ENCODE assay signal across 9 cellular contexts in the genomic region with DNA sequence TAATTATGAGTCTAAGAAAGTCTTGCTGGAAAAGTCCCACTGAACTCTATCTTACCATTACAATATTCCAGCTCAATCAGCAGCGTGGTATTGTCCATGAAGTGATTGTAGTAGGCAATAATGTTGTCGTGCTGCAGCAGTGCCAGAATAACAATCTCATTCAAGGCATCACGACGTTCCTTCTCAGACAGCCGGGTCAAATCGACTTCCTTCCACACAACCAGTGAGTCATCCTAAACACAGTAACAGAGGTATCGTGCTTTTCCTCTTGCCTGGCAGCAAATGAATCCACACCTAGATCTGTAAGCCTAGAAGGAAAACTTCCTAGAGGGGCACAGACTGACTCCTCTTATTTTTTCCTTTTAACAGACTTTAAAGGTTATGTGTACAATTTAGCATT. TPM values are rescaled to one million over a fixed set of nuclear protein-coding genes. Genes with fewer than 3 reads are reported as not detected.
DNase-seq lines count a peak whose midpoint lies in the region; ATAC-seq and TF ChIP-seq lines count a peak whose summit lies in the region.
"Had no signal": no experiment of that assay in that cellular context is flagged by ENCODE, and none has a peak within 500 bp of the region (broad histone marks: within the 10 kb centered on the region; RNA-seq: fewer than 3 reads in every experiment).

No MANE protein-coding gene starts in this region.

- no peaks in the 10 kb centered on the region for H3K9me3 Mint-ChIP-seq in activated CD8-positive, alpha-beta T cell treated with anti-CD3 and anti-CD28 coated beads for 36 hours
- H3K9me3 Mint-ChIP-seq in immature natural killer cell, result no peaks in the 10 kb centered on the region

- intact Hi-C loops in activated CD8-positive, alpha-beta T cell treated with anti-CD3 and anti-CD28 coated beads for 36 hours (cut with micrococcal nuclease), result no loop called here

- no peak for ATAC-seq in activated CD8-positive, alpha-beta T cell treated with anti-CD3 and anti-CD28 coated beads for 36 hours
- no peak for ATAC-seq in HG02642 (IDR thresholded peaks at IDR 0.05; ENCODE audit: poor library complexity, unreplicated experiment)

- no peak overlapping the region for H3K27ac ChIP-seq in substantia nigra (ENCODE audit: low read depth, low read length, poor library complexity, severe bottlenecking)
- H3K27ac ChIP-seq: VCaP had no signal

- TF ChIP-seq CTCF in activated CD8-positive, alpha-beta T cell treated with anti-CD3 and anti-CD28 coated beads for 36 hours (IDR thresholded peaks at IDR 0.05), result no peak

- CTCF ChIA-PET in activated CD8-positive, alpha-beta T cell treated with anti-CD3 and anti-CD28 coated beads for 36 hours (lab: Charles Lee), result interaction anchor here (0.7 to 4.4 kb wide), 3 partner anchors 14 to 180 kb away, joined by 3 to 29 read pairs (median 8); no protein-coding TSS in a partner anchor

- H3K4me1 Mint-ChIP-seq in activated CD8-positive, alpha-beta T cell treated with anti-CD3 and anti-CD28 coated beads for 36 hours (ENCODE audit: low read depth), result peaks cover 45% of the 10 kb centered on the region
- H3K4me1 Mint-ChIP-seq in immature natural killer cell, result peaks cover 38 to 51% of the 10 kb centered on the region in 2 donors

- H3K4me3 Mint-ChIP-seq in activated CD8-positive, alpha-beta T cell treated with anti-CD3 and anti-CD28 coated beads for 36 hours, result peak overlapping the region; percentile 18
- no peak overlapping the region for H3K4me3 Mint-ChIP-seq in immature natural killer cell

- DNase-seq in stimulated activated CD4-positive, alpha-beta T cell treated with anti-CD3 and anti-CD28 coated beads, Interleukin-12 subunit alpha, Interleukin-12 subunit beta, amount 100 ng/mL, for 4 hours, result peak; percentile 7
- no peak for DNase-seq in stimulated activated CD4-positive, alpha-beta T cell treated with anti-CD3 and anti-CD28 coated beads, Interleukin-1b, Interleukin-23, amount 100 ng/mL, for 48 hours
- DNase-seq in activated CD8-positive, alpha-beta T cell treated with anti-CD3 and anti-CD28 coated beads for 36 hours, result peak; percentile 30
- DNase-seq in immature natural killer cell (no peak), substantia nigra (lab: John Stamatoyannopoulos, UW) (no peak), ecto neural progenitor cell (ENCODE audit: low spot score) (no peak)
- DNase-seq in activated CD4-positive, CD25-positive, alpha-beta regulatory T cell (lab: John Stamatoyannopoulos, UW), result no peak

- H3K36me3 Mint-ChIP-seq in activated CD8-positive, alpha-beta T cell treated with anti-CD3 and anti-CD28 coated beads for 36 hours (ENCODE audit: low read depth), result peaks cover 22% of the 10 kb centered on the region
- H3K36me3 Mint-ChIP-seq in immature natural killer cell, result peaks cover 0 to 16% (median 8%) of the 10 kb centered on the region in 3 donors

- H3K27me3 Mint-ChIP-seq in activated CD8-positive, alpha-beta T cell treated with anti-CD3 and anti-CD28 coated beads for 36 hours, result no peaks in the 10 kb centered on the region
- H3K27me3 Mint-ChIP-seq in immature natural killer cell (ENCODE audit: low read depth in 3 of 3), result peaks cover 6 to 8% (median 7%) of the 10 kb centered on the region in 3 donors

- POLR2A ChIA-PET in activated CD8-positive, alpha-beta T cell treated with anti-CD3 and anti-CD28 coated beads for 36 hours (lab: Charles Lee), result no interaction called here

- peak overlapping the region; percentile 70 for H3K27ac Mint-ChIP-seq in activated CD8-positive, alpha-beta T cell treated with anti-CD3 and anti-CD28 coated beads for 36 hours
- H3K27ac Mint-ChIP-seq in immature natural killer cell, result peak overlapping the region in 4 of 6 donors; percentile 15 to 73 (median 34)

RNA-seq across cellular contexts. Expression of gene NEK9, which starts 2.9 kb away (rescaled TPM):
- 10 to 100 TPM; 54.9 to 59.5 TPM for total RNA-seq in activated CD8-positive, alpha-beta T cell treated with anti-CD3 and anti-CD28 coated beads for 36 hours
- 10 to 100 TPM; 10.4 to 15.2 (median 12.4) TPM for polyA plus RNA-seq in immature natural killer cell

RNA-seq across cellular contexts. Expression of gene TMED10, which starts 52.4 kb away (rescaled TPM):
- total RNA-seq in activated CD8-positive, alpha-beta T cell treated with anti-CD3 and anti-CD28 coated beads for 36 hours, result 100 to 1,000 TPM; 173 to 179 TPM
- 100 to 1,000 TPM; 379 to 442 (median 439) TPM for polyA plus RNA-seq in immature natural killer cell

RNA-seq across cellular contexts. Expression of gene ZC2HC1C, which starts 54.5 kb away (rescaled TPM):
- under 1 TPM; 0.41 to 0.45 TPM for total RNA-seq in activated CD8-positive, alpha-beta T cell treated with anti-CD3 and anti-CD28 coated beads for 36 hours
- polyA plus RNA-seq in immature natural killer cell, result under 1 TPM in 1 of 3 donors, not detected in 2; 0.58 TPM

Comparison
In these comparisons a context has a peak if more than half of its experiments do, and no peak if none do; other contexts are left out.
1. DNase-seq: peak in stimulated activated CD4-positive, alpha-beta T cell treated with anti-CD3 and anti-CD28 coated beads, Interleukin-12 subunit alpha, Interleukin-12 subunit beta, amount 100 ng/mL, for 4 hours (single experiment) and activated CD8-positive, alpha-beta T cell treated with anti-CD3 and anti-CD28 coated beads for 36 hours (single experiment); none in stimulated activated CD4-positive, alpha-beta T cell treated with anti-CD3 and anti-CD28 coated beads, Interleukin-1b, Interleukin-23, amount 100 ng/mL, for 48 hours (single experiment), immature natural killer cell (0 of 3), substantia nigra (0 of 49), activated CD4-positive, CD25-positive, alpha-beta regulatory T cell (0 of 4) and ecto neural progenitor cell (single experiment).